Comparison of ENCODE assay signal across 8 cellular contexts in genomic region chr19:37466277-37466797, GRCh38. TPM values are rescaled to one million over a fixed set of nuclear protein-coding genes. Genes with fewer than 3 reads are reported as not detected.
DNase-seq lines count a peak whose midpoint lies in the region; ATAC-seq, FAIRE-seq and TF ChIP-seq lines count a peak whose summit lies in the region.

No MANE protein-coding gene starts in this region.

- dilution Hi-C loops in endothelial cell of umbilical vein (cut with MboI; ENCODE audit: extremely low pct_ligation_motif_present, low sequenced_read_pairs): no loop called here

- H3K36me3 Mint-ChIP-seq in CD8-positive, alpha-beta memory T cell: peaks cover 14 to 42% (median 16%) of the 10 kb centered on the region in 3 donors

- H3K27me3 Mint-ChIP-seq in CD8-positive, alpha-beta memory T cell: no peaks in the 10 kb centered on the region

- peaks cover 7% of the 10 kb centered on the region for H3K9me3 ChIP-seq in CD8-positive, alpha-beta memory T cell (ENCODE audit: low read length)
- H3K9me3 ChIP-seq in endothelial cell of umbilical vein (replicated peaks; ENCODE audit: control insufficient read depth, insufficient read depth, low read length) (no peaks in the 10 kb centered on the region), neutrophil (no peaks in the 10 kb centered on the region)

- no peak for TF ChIP-seq POLR2A in endothelial cell of umbilical vein (IDR thresholded peaks at IDR 0.05; ENCODE audit: low read depth, low read length)

- no peaks in the 10 kb centered on the region for H3K27me3 ChIP-seq in CD8-positive, alpha-beta memory T cell (ENCODE audit: insufficient read depth, low read length, poor library complexity, severe bottlenecking)
- no peaks in the 10 kb centered on the region for H3K27me3 ChIP-seq in endothelial cell of umbilical vein (ENCODE audit: control insufficient read depth in 2 of 2, insufficient read depth in 2 of 2, low read length in 2 of 2)
- no peaks in the 10 kb centered on the region for H3K27me3 ChIP-seq in neutrophil

- H3K4me1 ChIP-seq in CD8-positive, alpha-beta memory T cell (ENCODE audit: insufficient read depth, low read length): peaks cover 24% of the 10 kb centered on the region
- H3K4me1 ChIP-seq in endothelial cell of umbilical vein (ENCODE audit: control insufficient read depth, extremely low read depth, insufficient read depth, low read length) (peaks cover 5% of the 10 kb centered on the region), neutrophil (ENCODE audit: control insufficient read depth in 1 of 2, insufficient read depth in 1 of 2, low read depth in 1 of 2, low read length in 1 of 2) (peaks cover 27 to 29% of the 10 kb centered on the region in 2 experiments)

- no peak for DNase-seq in CD8-positive, alpha-beta memory T cell
- DNase-seq in RWPE1 (ENCODE audit: low spot score) (no peak), endothelial cell of umbilical vein (ENCODE audit: low read depth, low spot score) (no peak), NCI-H2227 treated with DMSO at 0.1 percent for 48 hours (lab: John Stamatoyannopoulos, UW) (no peak)
- DNase-seq in stimulated activated CD8-positive, alpha-beta memory T cell treated with anti-CD3 and anti-CD28 coated beads, Interleukin-4, amount 100 ng/mL, for 48 hours: no peak
- DNase-seq in stimulated activated CD4-positive, alpha-beta T cell treated with anti-CD3 and anti-CD28 coated beads, Interleukin-12 subunit alpha, Interleukin-12 subunit beta, amount 100 ng/mL, for 4 hours: no peak

- CTCF ChIA-PET in CD8-positive, alpha-beta memory T cell (lab: Charles Lee): no interaction called here
- CTCF ChIA-PET in RWPE1 (lab: Yijun Ruan, JAX) (no interaction called here), endothelial cell of umbilical vein (lab: Charles Lee) (no interaction called here)

- peaks cover 9 to 20% (median 15%) of the 10 kb centered on the region in 5 donors for H3K9me3 Mint-ChIP-seq in CD8-positive, alpha-beta memory T cell

- H3K9me1 ChIP-seq in endothelial cell of umbilical vein (replicated peaks; ENCODE audit: control insufficient read depth, extremely low read depth, insufficient read depth, low read length): no peaks in the 10 kb centered on the region

- intact Hi-C loops in endothelial cell of umbilical vein (cut with micrococcal nuclease): loop anchor here (2.0 to 5.0 kb wide), 5 partner anchors 40 to 694 kb away; partner anchors contain the start of genes ZFP30, ZNF527, ZNF585B and ZNF793

- peak overlapping the region in 7 of 8 donors; percentile 89 to 98 (median 98) for H3K27ac Mint-ChIP-seq in CD8-positive, alpha-beta memory T cell

- peak overlapping the region; percentile 87 to 99 (median 97) for H3K4me3 Mint-ChIP-seq in CD8-positive, alpha-beta memory T cell

- peak overlapping the region; percentile 100 for H2AFZ ChIP-seq in endothelial cell of umbilical vein (ENCODE audit: low read depth, low read length)

- H3K4me1 Mint-ChIP-seq in CD8-positive, alpha-beta memory T cell: peaks cover 40 to 49% (median 47%) of the 10 kb centered on the region in 3 donors

- H3K79me2 ChIP-seq in endothelial cell of umbilical vein (ENCODE audit: control insufficient read depth, insufficient read depth, low read length): peaks cover 2% of the 10 kb centered on the region

- POLR2A ChIA-PET in CD8-positive, alpha-beta memory T cell (lab: Charles Lee): interaction anchor here (0.5 to 2.3 kb wide), 4 partner anchors 95 to 311 kb away, joined by 4 to 15 read pairs (median 8); partner anchors contain the start of genes ZNF527, ZNF540 and ZNF571
- POLR2A ChIA-PET in RWPE1 (lab: Yijun Ruan, JAX; ENCODE audit: low non-redundant PET) (no interaction called here), endothelial cell of umbilical vein (lab: Charles Lee) (interaction anchor here (0.6 to 2.0 kb wide), 2 partner anchors 94 to 95 kb away, joined by 4 to 5 read pairs; partner anchors contain the start of gene ZNF527)

- peak; percentile 64 for FAIRE-seq in endothelial cell of umbilical vein (lab: Jason Lieb, UNC)

- peak overlapping the region; percentile 75 for H3K9ac ChIP-seq in endothelial cell of umbilical vein (replicated peaks; ENCODE audit: extremely low read depth, insufficient read depth, low read length)

- H3K36me3 ChIP-seq in CD8-positive, alpha-beta memory T cell (ENCODE audit: insufficient read depth, low read length): peaks cover 20% of the 10 kb centered on the region
- peaks cover 0 to 2% of the 10 kb centered on the region in 2 experiments for H3K36me3 ChIP-seq in endothelial cell of umbilical vein (ENCODE audit: control insufficient read depth in 2 of 2, extremely low read depth in 1 of 2, insufficient read depth in 2 of 2, low read length in 2 of 2)
- no peaks in the 10 kb centered on the region for H3K36me3 ChIP-seq in neutrophil

- no peak for TF ChIP-seq CTCF in RWPE1 (conservative IDR thresholded peaks at IDR 0.05; ENCODE audit: low read depth)
- TF ChIP-seq CTCF in endothelial cell of umbilical vein (IDR thresholded peaks at IDR 0.05; ENCODE audit: extremely low read depth in 1 of 2, insufficient read depth in 1 of 2, low read depth in 1 of 2, low read length in 2 of 2): no peak
- TF ChIP-seq CTCF in neutrophil (IDR thresholded peaks at IDR 0.05): no peak

- BruUV-seq in endothelial cell of umbilical vein (replicated peaks; lab: Mats Ljungman, UMichigan): TSS peak; percentile 32

- H3K27ac ChIP-seq in CD8-positive, alpha-beta memory T cell (ENCODE audit: low read depth, low read length): peak overlapping the region; percentile 77
- H3K27ac ChIP-seq in RWPE1 (peak overlapping the region; percentile 95), endothelial cell of umbilical vein (ENCODE audit: insufficient read depth, low read depth, low read length) (peak overlapping the region; percentile 40), neutrophil (peak overlapping the region; percentile 73)

- no peak for ATAC-seq in HG02840 (IDR thresholded peaks at IDR 0.05; ENCODE audit: low FRiP score, unreplicated experiment)

- peak overlapping the region; percentile 30 for H3K4me2 ChIP-seq in endothelial cell of umbilical vein (ENCODE audit: insufficient read depth, low read length)

- H3K4me3 ChIP-seq in CD8-positive, alpha-beta memory T cell (ENCODE audit: low read length): peak overlapping the region; percentile 94
- H3K4me3 ChIP-seq in endothelial cell of umbilical vein (replicated peaks in 1 of 3; ENCODE audit: insufficient read depth in 1 of 3, low read depth in 1 of 3, low read length in 3 of 3): peak overlapping the region; percentile 59 to 77 (median 59)
- H3K4me3 ChIP-seq in neutrophil (ENCODE audit: low read depth in 1 of 2, low read length in 1 of 2): peak overlapping the region; percentile 80 to 93

- no peaks in the 10 kb centered on the region for H4K20me1 ChIP-seq in endothelial cell of umbilical vein (replicated peaks; ENCODE audit: control insufficient read depth, extremely low read depth, insufficient read depth, low read length)

TF ChIP-seq in endothelial cell of umbilical vein, 7 proteins besides CTCF, POLR2A, EP300 and RAD21:
- no peak for TF ChIP-seq GATA2 (IDR thresholded peaks at IDR 0.05; ENCODE audit: insufficient read depth, insufficient read length, low read depth, low read length)
- TF ChIP-seq MYC (IDR thresholded peaks at IDR 0.05; ENCODE audit: low read depth, low read length): no peak
- no peak for TF ChIP-seq FOS (IDR thresholded peaks at IDR 0.05; ENCODE audit: borderline replicate concordance, insufficient read depth, low read length)
- TF ChIP-seq JUN (IDR thresholded peaks at IDR 0.05; ENCODE audit: borderline replicate concordance, insufficient read depth, insufficient read length, low read depth): no peak
- TF ChIP-seq MAX (IDR thresholded peaks at IDR 0.05; ENCODE audit: insufficient read depth, insufficient read length): no peak
- TF ChIP-seq POLR2AphosphoS5 (IDR thresholded peaks at IDR 0.05; ENCODE audit: insufficient read depth, low read depth, low read length): no peak
- no peak for TF ChIP-seq EZH2 (IDR thresholded peaks at IDR 0.05; ENCODE audit: borderline replicate concordance, low read depth, low read length, severe bottlenecking)
TF ChIP-seq in endothelial cell of umbilical vein: peak in this region for 0.

RNA-seq across cellular contexts. Expression of gene ZNF569, which starts 0.9 kb away (rescaled TPM):
- 1 to 10 TPM; 7.4 to 8.0 TPM for total RNA-seq in CD8-positive, alpha-beta memory T cell
- 3.8 TPM for polyA plus RNA-seq in CD8-positive, alpha-beta memory T cell
- 4.4 and 5.4 TPM in 2 replicates for total RNA-seq in endothelial cell of umbilical vein
- polyA plus RNA-seq in endothelial cell of umbilical vein: 0.86 and 1.0 TPM in 2 replicates
- 1.5 and 1.8 TPM in 2 replicates for polyA plus RNA-seq in endothelial cell of umbilical vein (2011; cell fraction: cytosol; rRNA removed)
- polyA plus RNA-seq in endothelial cell of umbilical vein (2011; cell fraction: nucleus; rRNA removed): 3.0 and 3.1 TPM in 2 replicates
- 2.4 and 4.0 TPM in 2 replicates for polyA plus RNA-seq in endothelial cell of umbilical vein (2012)
- 5.2 and 7.2 TPM in 2 replicates for polyA minus RNA-seq in endothelial cell of umbilical vein
- polyA minus RNA-seq in endothelial cell of umbilical vein (2011; cell fraction: cytosol; rRNA and poly(A)+ RNA removed): not detected
- polyA minus RNA-seq in endothelial cell of umbilical vein (2011; cell fraction: nucleus; rRNA and poly(A)+ RNA removed): 3.2 and 5.6 TPM in 2 replicates

RNA-seq across cellular contexts. Expression of gene ZNF570, which starts 2.8 kb away (rescaled TPM):
- 1 to 10 TPM; 5.3 to 5.9 TPM for total RNA-seq in CD8-positive, alpha-beta memory T cell
- 5.1 TPM for polyA plus RNA-seq in CD8-positive, alpha-beta memory T cell
- 3.9 and 5.0 TPM in 2 replicates for total RNA-seq in endothelial cell of umbilical vein
- 0.84 and 1.0 TPM in 2 replicates for polyA plus RNA-seq in endothelial cell of umbilical vein
- 1.6 and 1.8 TPM in 2 replicates for polyA plus RNA-seq in endothelial cell of umbilical vein (2011; cell fraction: cytosol; rRNA removed)
- polyA plus RNA-seq in endothelial cell of umbilical vein (2011; cell fraction: nucleus; rRNA removed): 2.4 and 2.5 TPM in 2 replicates
- 2.7 and 3.1 TPM in 2 replicates for polyA plus RNA-seq in endothelial cell of umbilical vein (2012)
- 6.1 and 7.6 TPM in 2 replicates for polyA minus RNA-seq in endothelial cell of umbilical vein
- polyA minus RNA-seq in endothelial cell of umbilical vein (2011; cell fraction: cytosol; rRNA and poly(A)+ RNA removed): not detected
- polyA minus RNA-seq in endothelial cell of umbilical vein (2011; cell fraction: nucleus; rRNA and poly(A)+ RNA removed): 3.5 and 4.3 TPM in 2 replicates

RNA-seq across cellular contexts. Expression of gene ZNF793, which starts 40.4 kb away (rescaled TPM):
- 1 to 10 TPM; 3.9 to 4.1 TPM for total RNA-seq in CD8-positive, alpha-beta memory T cell
- 1.1 TPM for polyA plus RNA-seq in CD8-positive, alpha-beta memory T cell
- total RNA-seq in endothelial cell of umbilical vein: 0.78 and 3.8 TPM in 2 replicates
- 0.37 and 0.40 TPM in 2 replicates for polyA plus RNA-seq in endothelial cell of umbilical vein
- 0.16 and 0.21 TPM in 2 replicates for polyA plus RNA-seq in endothelial cell of umbilical vein (2011; cell fraction: cytosol; rRNA removed)
- 1.5 TPM in 2 replicates for polyA plus RNA-seq in endothelial cell of umbilical vein (2011; cell fraction: nucleus; rRNA removed)
- polyA plus RNA-seq in endothelial cell of umbilical vein (2012): 0.13 and 0.29 TPM in 2 replicates
- polyA minus RNA-seq in endothelial cell of umbilical vein: 0.13 and 0.83 TPM in 2 replicates
- polyA minus RNA-seq in endothelial cell of umbilical vein (2011; cell fraction: cytosol; rRNA and poly(A)+ RNA removed): not detected
- polyA minus RNA-seq in endothelial cell of umbilical vein (2011; cell fraction: nucleus; rRNA and poly(A)+ RNA removed): 1.0 and 1.5 TPM in 2 replicates

Comparison
In these comparisons a context has a peak if more than half of its experiments do, and no peak if none do; other contexts are left out.
1. H3K27ac ChIP-seq: peak in every context shown above with its lines; median percentile 95 in RWPE1; 77 in CD8-positive, alpha-beta memory T cell; 73 in neutrophil; 40 in endothelial cell of umbilical vein.